ENCODE assay signal across 14 cellular contexts in genomic region chr15:60347480-60348069, GRCh38.
"Had no signal": no experiment of that assay in that cellular context is flagged by ENCODE, and none has a peak within 500 bp of the region (broad histone marks: within the 10 kb centered on the region; RNA-seq: fewer than 3 reads in every experiment).

No MANE protein-coding gene starts in this region.

- ATAC-seq: activated T-cell treated with anti-CD3 and anti-CD28 coated beads, Interleukin-2, amount 50 U/mL, for 72 hours; left lung; pancreas had no signal

- H3K4me3 Mint-ChIP-seq: activated CD4-positive, alpha-beta memory T cell treated with anti-CD3 and anti-CD28 coated beads, Interleukin-2, amount 10 ng/mL, durations not matched to agents 7 days and 5 days; activated T-cell treated with anti-CD3 and anti-CD28 coated beads, Interleukin-2, amount 50 U/mL, for 72 hours; central memory CD8-positive, alpha-beta T cell; endodermal cell; memory B cell had no signal

- H3K27ac ChIP-seq: left lung, pancreas, thyroid gland had no signal

- H3K27me3 ChIP-seq: left lung, pancreas, thyroid gland had no signal

- H3K9me3 ChIP-seq: left lung, pancreas, thyroid gland had no signal

- DNase-seq: activated CD4-positive, alpha-beta memory T cell treated with anti-CD3 and anti-CD28 coated beads, Interleukin-2, amount 10 ng/mL, durations not matched to agents 7 days and 5 days; activated CD4-positive, alpha-beta T cell treated with anti-CD3 and anti-CD28 coated beads for 1 hour; activated CD8-positive, alpha-beta memory T cell treated with anti-CD3 and anti-CD28 coated beads, Interleukin-2, amount 50 U/mL, for 4 hours; activated T-cell treated with anti-CD3 and anti-CD28 coated beads, Interleukin-2, amount 50 U/mL, for 72 hours; endodermal cell; glutamatergic neuron; left lung; pancreas; stimulated activated CD4-positive, alpha-beta T cell treated with anti-CD3 and anti-CD28 coated beads, Interleukin-15, amount 100 ng/mL, for 24 hours; stimulated activated CD4-positive, alpha-beta T cell treated with anti-CD3 and anti-CD28 coated beads, Interleukin-4, amount 100 ng/mL, for 4 hours; T-helper 9 cell; thyroid gland had no signal

- H3K9me3 Mint-ChIP-seq: activated CD4-positive, alpha-beta memory T cell treated with anti-CD3 and anti-CD28 coated beads, Interleukin-2, amount 10 ng/mL, durations not matched to agents 7 days and 5 days; central memory CD8-positive, alpha-beta T cell; endodermal cell; memory B cell had no signal

- H3K27ac Mint-ChIP-seq: activated CD4-positive, alpha-beta memory T cell treated with anti-CD3 and anti-CD28 coated beads, Interleukin-2, amount 10 ng/mL, durations not matched to agents 7 days and 5 days; activated T-cell treated with anti-CD3 and anti-CD28 coated beads, Interleukin-2, amount 50 U/mL, for 72 hours; endodermal cell; memory B cell had no signal

- H3K4me1 ChIP-seq: left lung, pancreas, thyroid gland had no signal

- H3K27me3 Mint-ChIP-seq: activated CD4-positive, alpha-beta memory T cell treated with anti-CD3 and anti-CD28 coated beads, Interleukin-2, amount 10 ng/mL, durations not matched to agents 7 days and 5 days; central memory CD8-positive, alpha-beta T cell; memory B cell had no signal

- H3K4me3 ChIP-seq: left lung, pancreas, thyroid gland had no signal
